Comparison of ENCODE assay signal across 1 cellular context in the genomic region with DNA sequence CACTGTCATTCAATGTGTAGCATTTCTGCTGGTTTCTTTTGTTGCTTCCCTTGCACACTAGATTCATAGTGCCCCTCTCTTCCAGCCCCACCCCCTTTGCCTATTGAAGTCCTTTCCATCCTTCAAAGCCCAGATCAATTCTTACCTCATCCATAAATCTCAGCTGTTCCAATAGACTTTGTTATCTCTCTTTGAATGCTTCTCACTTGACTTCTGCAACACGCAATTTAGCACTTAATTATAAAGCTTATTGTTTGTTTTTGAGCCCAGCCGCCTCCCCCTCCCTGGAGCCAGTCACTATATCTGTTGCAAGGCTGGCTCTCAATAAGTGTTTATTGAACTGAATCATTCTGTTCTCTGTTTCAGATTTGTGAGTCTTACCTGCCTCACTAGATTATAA.
TF ChIP-seq lines count a peak whose summit lies in the region.

No MANE protein-coding gene starts in this region.

TF ChIP-seq in HCT116, 20 proteins besides CTCF, POLR2A, EP300 and RAD21:
- TF ChIP-seq, protein P1, sequence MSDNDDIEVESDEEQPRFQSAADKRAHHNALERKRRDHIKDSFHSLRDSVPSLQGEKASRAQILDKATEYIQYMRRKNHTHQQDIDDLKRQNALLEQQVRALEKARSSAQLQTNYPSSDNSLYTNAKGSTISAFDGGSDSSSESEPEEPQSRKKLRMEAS (IDR thresholded peaks at IDR 0.05): no peak
- TF ChIP-seq ZFX (IDR thresholded peaks at IDR 0.05) (no peak), POLR2AphosphoS5 (IDR thresholded peaks at IDR 0.05; ENCODE audit: low read depth, low read length) (no peak), SIN3A (IDR thresholded peaks at IDR 0.05; ENCODE audit: low read depth) (no peak), ZNF274 (IDR thresholded peaks at IDR 0.05; ENCODE audit: low read depth, low read length) (no peak), TCF7L2 (IDR thresholded peaks at IDR 0.05; ENCODE audit: borderline replicate concordance, extremely low read depth, insufficient read depth, insufficient read length) (no peak), SP1 (IDR thresholded peaks at IDR 0.05; ENCODE audit: low read depth) (no peak), EZH2 (IDR thresholded peaks at IDR 0.05) (no peak)
- TF ChIP-seq, protein P2, sequence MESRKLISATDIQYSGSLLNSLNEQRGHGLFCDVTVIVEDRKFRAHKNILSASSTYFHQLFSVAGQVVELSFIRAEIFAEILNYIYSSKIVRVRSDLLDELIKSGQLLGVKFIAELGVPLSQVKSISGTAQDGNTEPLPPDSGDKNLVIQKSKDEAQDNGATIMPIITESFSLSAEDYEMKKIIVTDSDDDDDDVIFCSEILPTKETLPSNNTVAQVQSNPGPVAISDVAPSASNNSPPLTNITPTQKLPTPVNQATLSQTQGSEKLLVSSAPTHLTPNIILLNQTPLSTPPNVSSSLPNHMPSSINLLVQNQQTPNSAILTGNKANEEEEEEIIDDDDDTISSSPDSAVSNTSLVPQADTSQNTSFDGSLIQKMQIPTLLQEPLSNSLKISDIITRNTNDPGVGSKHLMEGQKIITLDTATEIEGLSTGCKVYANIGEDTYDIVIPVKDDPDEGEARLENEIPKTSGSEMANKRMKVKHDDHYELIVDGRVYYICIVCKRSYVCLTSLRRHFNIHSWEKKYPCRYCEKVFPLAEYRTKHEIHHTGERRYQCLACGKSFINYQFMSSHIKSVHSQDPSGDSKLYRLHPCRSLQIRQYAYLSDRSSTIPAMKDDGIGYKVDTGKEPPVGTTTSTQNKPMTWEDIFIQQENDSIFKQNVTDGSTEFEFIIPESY (IDR thresholded peaks at IDR 0.05; ENCODE audit: extremely low read depth, insufficient replicate concordance, low read length): no peak
TF ChIP-seq in HCT116: peak in this region for 0.
